Comparison of ENCODE assay signal across 22 cellular contexts in genomic region chr10:12499066-12499465, GRCh38.
A peak's percentile ranks its signal among the peaks of the same experiment; 100 is the strongest.
DNase-seq lines count a peak whose midpoint lies in the region; ATAC-seq, FAIRE-seq and TF ChIP-seq lines count a peak whose summit lies in the region.
"Had no signal": no experiment of that assay in that cellular context is flagged by ENCODE, and none has a peak within 500 bp of the region (broad histone marks: within the 10 kb centered on the region; RNA-seq: fewer than 3 reads in every experiment).

No MANE protein-coding gene starts in this region.

- H3K36me3 Mint-ChIP-seq in CD4-positive, alpha-beta T cell (ENCODE audit: low read depth), result no peaks in the 10 kb centered on the region
- no peaks in the 10 kb centered on the region for H3K36me3 Mint-ChIP-seq in mesothelial cell of epicardium
- H3K36me3 Mint-ChIP-seq: stimulated activated effector memory CD8-positive, alpha-beta T cell treated with anti-CD3 and anti-CD28 coated beads, Interleukin-12 subunit alpha, Interleukin-12 subunit beta, amount 100 ng/mL, for 72 hours had no signal

- RAD21 ChIA-PET in GM12878 (lab: Charles Lee; ENCODE audit: unreplicated experiment), result no interaction called here

- no peak overlapping the region for H2AFZ ChIP-seq in GM12878 (ENCODE audit: control insufficient read depth, low read depth, low read length)

- BruUV-seq in GM12878 (replicated peaks; lab: Mats Ljungman, UMichigan), result no TSS peak

- H3K27me3 Mint-ChIP-seq in CD4-positive, alpha-beta T cell, result no peaks in the 10 kb centered on the region
- H3K27me3 Mint-ChIP-seq in mesothelial cell of epicardium (ENCODE audit: low read depth), result no peaks in the 10 kb centered on the region
- H3K27me3 Mint-ChIP-seq: naive thymus-derived CD8-positive, alpha-beta T cell had no signal

- no peak overlapping the region for H3K4me2 ChIP-seq in GM12878 (ENCODE audit: control insufficient read depth, insufficient read depth)

- SMC1A ChIA-PET in GM12878 (lab: Charles Lee; ENCODE audit: uncharacterized antibody, unreplicated experiment), result interaction anchor here (0.7 to 1.0 kb wide), 2 partner anchors 16 to 178 kb away, joined by 3 read pairs; no protein-coding TSS in a partner anchor

- H3K9me3 ChIP-seq in CD4-positive, alpha-beta T cell (ENCODE audit: control insufficient read depth, low read length), result no peaks in the 10 kb centered on the region
- H3K9me3 ChIP-seq in HEK293 (ENCODE audit: control insufficient read depth, insufficient read depth, low read depth, low read length) (no peaks in the 10 kb centered on the region), GM12878 (replicated peaks; ENCODE audit: control insufficient read depth, insufficient read depth, low read length) (no peaks in the 10 kb centered on the region), ovary (no peaks in the 10 kb centered on the region)
- H3K9me3 ChIP-seq: spleen, testis, vagina had no signal

- FAIRE-seq in GM12878 (lab: Jason Lieb, UNC), result no peak

- CTCF ChIA-PET in CD4-positive, alpha-beta T cell (lab: Charles Lee), result interaction anchor here (1.6 kb wide), 1 partner anchor 10 kb away, joined by 3 read pairs; no protein-coding TSS in a partner anchor
- CTCF ChIA-PET in HEK293 (lab: Yijun Ruan, JAX) (no interaction called here), GM12878 (lab: Yijun Ruan, JAX) (interaction anchor here (0.6 to 1.7 kb wide), 4 partner anchors 14 to 213 kb away, joined by 3 to 4 read pairs (median 4); no protein-coding TSS in a partner anchor)

- H3K27me3 ChIP-seq in CD4-positive, alpha-beta T cell (ENCODE audit: control insufficient read depth, insufficient read depth, low read length), result no peaks in the 10 kb centered on the region
- H3K27me3 ChIP-seq in GM12878 (replicated peaks in 1 of 2; ENCODE audit: control insufficient read depth in 2 of 2, insufficient read depth in 2 of 2, low read length in 1 of 2) (no peaks in the 10 kb centered on the region), ovary (no peaks in the 10 kb centered on the region)
- H3K27me3 ChIP-seq: spleen, testis, vagina had no signal

- H3K27ac Mint-ChIP-seq in CD4-positive, alpha-beta T cell, result peak overlapping the region; percentile 70
- peak overlapping the region; percentile 11 for H3K27ac Mint-ChIP-seq in mesothelial cell of epicardium
- H3K27ac Mint-ChIP-seq: activated naive CD4-positive, alpha-beta T cell treated with anti-CD3 and anti-CD28 coated beads for 36 hours; stimulated activated effector memory CD8-positive, alpha-beta T cell treated with anti-CD3 and anti-CD28 coated beads, Interleukin-12 subunit alpha, Interleukin-12 subunit beta, amount 100 ng/mL, for 72 hours had no signal

- intact Hi-C loops in CD4-positive, alpha-beta T cell (cut with DNase I, micrococcal nuclease), result no loop called here
- intact Hi-C loops in GM12878 (cut with micrococcal nuclease; ENCODE audit: unreplicated experiment) (no loop called here), ovary (cut with DNase I) (no loop called here)

- no peak overlapping the region for H3K9ac ChIP-seq in GM12878 (ENCODE audit: control insufficient read depth, insufficient read depth, low read length)

- no peak for DNase-seq in CD4-positive, alpha-beta T cell
- DNase-seq in GM12878 (ENCODE audit: low read depth, low spot score) (no peak), mesothelial cell of epicardium (ENCODE audit: low spot score in 2 of 2, unreplicated experiment in 2 of 2) (no peak), substantia nigra (lab: John Stamatoyannopoulos, UW) (no peak), ovary (no peak)
- DNase-seq: activated CD4-positive, alpha-beta T cell treated with anti-CD3 and anti-CD28 coated beads for 48 hours; activated naive CD4-positive, alpha-beta T cell treated with anti-CD3 and anti-CD28 coated beads for 36 hours; activated T-cell treated with anti-CD3 and anti-CD28 coated beads, Interleukin-2, amount 50 U/mL, for 48 hours; left cardiac atrium; naive thymus-derived CD8-positive, alpha-beta T cell; NCI-H1105 treated with DMSO at 0.1 percent for 48 hours; NCI-H2029; retina; spleen; stimulated activated CD4-positive, alpha-beta T cell treated with anti-CD3 and anti-CD28 coated beads, Interleukin-2, amount 100 ng/mL, for 48 hours; testis had no signal

- no peaks in the 10 kb centered on the region for H4K20me1 ChIP-seq in GM12878 (ENCODE audit: control insufficient read depth, insufficient read depth)

- no peak for TF ChIP-seq RAD21 in GM12878 (IDR thresholded peaks at IDR 0.05; ENCODE audit: insufficient read depth, low read depth, low read length)

- H3K4me1 ChIP-seq in HEK293 (ENCODE audit: control insufficient read depth, insufficient read depth, low read length) (peaks cover 34% of the 10 kb centered on the region), GM12878 (ENCODE audit: control insufficient read depth, insufficient read depth, low read length) (peaks cover 3% of the 10 kb centered on the region), ovary (ENCODE audit: insufficient read depth) (peaks cover 12% of the 10 kb centered on the region)

- POLR2A ChIA-PET in CD4-positive, alpha-beta T cell (lab: Charles Lee), result no interaction called here
- POLR2A ChIA-PET in HEK293 (lab: Yijun Ruan, JAX) (interaction anchor here (0.7 kb wide), 1 partner anchor 9 kb away, joined by 6 read pairs; no protein-coding TSS in a partner anchor), GM12878 (lab: Charles Lee) (interaction anchor here (0.6 kb wide), 1 partner anchor 208 kb away, joined by 5 read pairs; no protein-coding TSS in a partner anchor)

- no peak overlapping the region for H3K27ac ChIP-seq in CD4-positive, alpha-beta T cell (ENCODE audit: low read depth, low read length)
- H3K27ac ChIP-seq in HEK293 (ENCODE audit: extremely low read depth, low read depth, low read length), result no peak overlapping the region
- H3K27ac ChIP-seq in GM12878 (ENCODE audit: control insufficient read depth, insufficient read depth), result no peak overlapping the region
- no peak overlapping the region for H3K27ac ChIP-seq in substantia nigra (ENCODE audit: low read depth, low read length, poor library complexity, severe bottlenecking)
- H3K27ac ChIP-seq in ovary, result peak overlapping the region in 1 of 2 donors; percentile 54
- H3K27ac ChIP-seq: spleen had no signal

- H3K36me3 ChIP-seq in HEK293 (ENCODE audit: control insufficient read depth in 2 of 2, insufficient read depth in 1 of 2, low read length in 2 of 2), result no peaks in the 10 kb centered on the region
- H3K36me3 ChIP-seq in GM12878 (ENCODE audit: control insufficient read depth in 2 of 2, insufficient read depth in 2 of 2, low read length in 1 of 2), result no peaks in the 10 kb centered on the region
- H3K36me3 ChIP-seq in ovary, result no peaks in the 10 kb centered on the region
- H3K36me3 ChIP-seq: spleen, vagina had no signal

- in situ Hi-C loops in GM12878 (cut with MboI), result no loop called here

- H3K4me3 ChIP-seq in HEK293 (ENCODE audit: low read depth, low read length) (no peak overlapping the region), GM12878 (no peak overlapping the region), ovary (no peak overlapping the region)
- H3K4me3 ChIP-seq: spleen, testis had no signal

- H3K79me2 ChIP-seq in GM12878 (ENCODE audit: control insufficient read depth, insufficient read depth, low read length), result no peaks in the 10 kb centered on the region

- H3K9me3 Mint-ChIP-seq in CD4-positive, alpha-beta T cell, result no peaks in the 10 kb centered on the region
- peaks cover 5% of the 10 kb centered on the region for H3K9me3 Mint-ChIP-seq in mesothelial cell of epicardium
- H3K9me3 Mint-ChIP-seq: stimulated activated effector memory CD8-positive, alpha-beta T cell treated with anti-CD3 and anti-CD28 coated beads, Interleukin-12 subunit alpha, Interleukin-12 subunit beta, amount 100 ng/mL, for 72 hours had no signal

- no peak for TF ChIP-seq POLR2A in GM12878 (IDR thresholded peaks at IDR 0.05; ENCODE audit: low read depth, low read length)
- no peak for TF ChIP-seq POLR2A in ovary (IDR thresholded peaks at IDR 0.05)

- TF ChIP-seq CTCF in CD4-positive, alpha-beta T cell (IDR thresholded peaks at IDR 0.05), result no peak
- no peak for TF ChIP-seq CTCF in HEK293 (tag by site-specific recombination; IDR thresholded peaks at IDR 0.05)
- no peak for TF ChIP-seq CTCF in GM12878 (IDR thresholded peaks at IDR 0.05 in 2 of 3, conservative IDR thresholded peaks at IDR 0.05 in 1 of 3; ENCODE audit: control insufficient read depth in 2 of 3, extremely low read depth in 1 of 3, insufficient read depth in 1 of 3, low read depth in 3 of 3, low read length in 3 of 3)
- TF ChIP-seq CTCF in mesothelial cell of epicardium (IDR thresholded peaks at IDR 0.05; ENCODE audit: unreplicated experiment), result no peak
- TF ChIP-seq CTCF in ovary (IDR thresholded peaks at IDR 0.05), result no peak

- H3K4me3 Mint-ChIP-seq in CD4-positive, alpha-beta T cell, result no peak overlapping the region
- H3K4me3 Mint-ChIP-seq in mesothelial cell of epicardium, result no peak overlapping the region
- H3K4me3 Mint-ChIP-seq: activated naive CD4-positive, alpha-beta T cell treated with anti-CD3 and anti-CD28 coated beads for 36 hours; naive thymus-derived CD8-positive, alpha-beta T cell; stimulated activated effector memory CD8-positive, alpha-beta T cell treated with anti-CD3 and anti-CD28 coated beads, Interleukin-12 subunit alpha, Interleukin-12 subunit beta, amount 100 ng/mL, for 72 hours had no signal

- peaks cover 60% of the 10 kb centered on the region for H3K4me1 Mint-ChIP-seq in CD4-positive, alpha-beta T cell (ENCODE audit: low read depth)
- peaks cover 30% of the 10 kb centered on the region for H3K4me1 Mint-ChIP-seq in mesothelial cell of epicardium

- WGBS in GM12878 (ENCODE audit: insufficient coverage, insufficient replicate concordance, low lambda C conversion rate, missing lambda C conversion rate), result 29% methylated on average over 2 of the region's 2 CpGs
- 48 to 59% (median 55%) methylated on average over 2 of the region's 2 CpGs for WGBS in ovary, 3 donors

- TF ChIP-seq EP300 in GM12878 (IDR thresholded peaks at IDR 0.05; ENCODE audit: borderline replicate concordance in 1 of 2, control insufficient read depth in 1 of 2, low read depth in 2 of 2, low read length in 2 of 2), result no peak
- TF ChIP-seq EP300 in ovary (IDR thresholded peaks at IDR 0.05), result no peak

- ATAC-seq in CD4-positive, alpha-beta T cell (ENCODE audit: poor library complexity), result no peak
- peak; percentile 51 for ATAC-seq in GM12878
- ATAC-seq in HG03045 (IDR thresholded peaks at IDR 0.05; ENCODE audit: unreplicated experiment), result no peak
- no peak for ATAC-seq in HG03521 (IDR thresholded peaks at IDR 0.05; ENCODE audit: unreplicated experiment)
- ATAC-seq: HCT116; naive thymus-derived CD8-positive, alpha-beta T cell; stimulated activated effector memory CD8-positive, alpha-beta T cell treated with anti-CD3 and anti-CD28 coated beads, Interleukin-12 subunit alpha, Interleukin-12 subunit beta, amount 100 ng/mL, for 72 hours had no signal

TF ChIP-seq in HEK293, 187 proteins besides CTCF, POLR2A, EP300 and RAD21 (continues in another document):
- no peak for TF ChIP-seq ZBTB20 (tag by site-specific recombination; IDR thresholded peaks at IDR 0.05)
